In genomic region chr17:80827646-80828643, GRCh38 we compare ENCODE assay signal across 11 cellular contexts.
A peak's percentile ranks its signal among the peaks of the same experiment; 100 is the strongest.
DNase-seq lines count a peak whose midpoint lies in the region; ATAC-seq lines count a peak whose summit lies in the region.
"Had no signal": no experiment of that assay in that cellular context is flagged by ENCODE, and none has a peak within 500 bp of the region (broad histone marks: within the 10 kb centered on the region; RNA-seq: fewer than 3 reads in every experiment).

No MANE protein-coding gene starts in this region.

- H3K9me3 ChIP-seq in SK-N-MC (ENCODE audit: low read depth, low read length) (no peaks in the 10 kb centered on the region), iPS-20b (ENCODE audit: insufficient read depth, low read depth, low read length) (no peaks in the 10 kb centered on the region)

- no peak overlapping the region for H3K4me3 ChIP-seq in SK-N-MC
- H3K4me3 ChIP-seq in iPS-20b (ENCODE audit: low read length) = peak overlapping the region; percentile 41
- H3K4me3 ChIP-seq: lung had no signal

- H3K27ac ChIP-seq in SK-N-MC (peak overlapping the region; percentile 69; the same call in 1 of the 2 replicates), iPS-20b (ENCODE audit: low read length) (no peak overlapping the region)

- H3K36me3 ChIP-seq in SK-N-MC (ENCODE audit: insufficient read depth, low read length) (no peaks in the 10 kb centered on the region), iPS-20b (ENCODE audit: insufficient read depth, low read depth, low read length) (no peaks in the 10 kb centered on the region)

- DNase-seq in stimulated activated CD4-positive, alpha-beta T cell treated with anti-CD3 and anti-CD28 coated beads, Interleukin-4, amount 100 ng/mL, for 1 hour = peak; percentile 0
- no peak for DNase-seq in stimulated activated CD4-positive, alpha-beta T cell treated with anti-CD3 and anti-CD28 coated beads, Interleukin-1b, Interleukin-23, amount 100 ng/mL, for 48 hours
- DNase-seq in SK-N-MC (ENCODE audit: low read depth, low spot score) (no peak), NCI-H82 treated with DMSO at 0.1 percent for 48 hours (lab: John Stamatoyannopoulos, UW; ENCODE audit: unreplicated experiment) (no peak), SK-N-DZ (ENCODE audit: low spot score) (no peak), medulla oblongata (ENCODE audit: extremely low spot score) (no peak)
- DNase-seq: activated CD4-positive, alpha-beta T cell treated with anti-CD3 and anti-CD28 coated beads, Interleukin-2, amount 50 U/mL, for 48 hours; OCI-M1 had no signal

- H3K9ac ChIP-seq in SK-N-MC (ENCODE audit: insufficient read length) (peak overlapping the region; percentile 33), iPS-20b (ENCODE audit: low read depth, low read length) (no peak overlapping the region)

- no peak for ATAC-seq in GM19455 (IDR thresholded peaks at IDR 0.05; ENCODE audit: unreplicated experiment)

- peaks cover 5% of the 10 kb centered on the region; the same call in 1 of the 2 replicates for H3K27me3 ChIP-seq in iPS-20b (ENCODE audit: insufficient read depth, low read length)

- H3K4me1 ChIP-seq in iPS-20b (ENCODE audit: insufficient read depth, low read length) = peaks cover 28% of the 10 kb centered on the region
